In the genomic region with DNA sequence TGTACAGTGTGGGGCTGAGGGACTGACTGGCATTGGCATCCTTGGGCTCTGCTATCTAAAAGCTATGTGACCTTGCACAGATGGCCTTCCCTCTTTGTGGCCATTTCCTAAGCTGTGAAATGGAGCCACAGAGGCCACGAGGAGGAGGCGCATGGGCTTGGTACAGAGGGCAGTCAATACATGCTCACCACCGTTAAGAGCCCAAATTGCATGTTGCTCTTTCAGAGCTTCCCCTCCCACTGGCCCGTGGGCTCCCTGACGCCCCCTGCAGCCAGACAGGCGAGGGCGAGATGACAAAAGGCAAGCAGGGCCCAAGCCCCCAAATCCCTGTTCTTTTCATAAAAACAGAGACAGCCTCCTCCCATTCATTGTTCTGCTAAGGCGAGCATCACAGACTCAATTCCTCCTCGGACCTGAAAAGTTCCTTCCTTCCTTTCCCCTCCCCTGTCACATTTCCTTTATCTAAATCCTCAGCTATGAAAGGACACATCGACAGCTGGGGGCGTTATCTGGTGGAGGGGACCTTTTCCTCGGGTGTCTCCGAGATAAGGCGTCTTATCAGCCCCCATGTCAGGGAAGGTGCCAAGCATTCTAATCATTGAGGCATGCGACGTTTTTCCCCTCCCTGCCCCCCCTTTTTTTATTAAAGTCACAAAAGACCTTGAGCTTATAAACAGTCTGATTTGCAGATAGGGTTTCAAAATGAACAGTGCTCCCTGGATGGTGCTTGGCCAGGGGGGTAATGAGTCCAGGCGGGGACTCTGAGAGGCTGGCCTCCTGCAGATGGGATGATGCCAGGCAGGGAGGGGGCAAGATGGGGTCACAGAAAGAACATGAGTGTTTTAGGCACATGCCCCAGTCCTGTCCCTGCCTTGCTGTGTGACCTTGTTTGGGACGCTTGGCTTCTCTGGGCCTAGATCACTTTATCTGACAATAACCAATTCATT, we compare ENCODE assay signal across 12 cellular contexts. TPM values are rescaled to one million over a fixed set of nuclear protein-coding genes. Genes with fewer than 3 reads are reported as not detected.
A peak's percentile ranks its signal among the peaks of the same experiment; 100 is the strongest.
DNase-seq lines count a peak whose midpoint lies in the region; ATAC-seq, FAIRE-seq and TF ChIP-seq lines count a peak whose summit lies in the region.
"Had no signal": no experiment of that assay in that cellular context is flagged by ENCODE, and none has a peak within 500 bp of the region (broad histone marks: within the 10 kb centered on the region; RNA-seq: fewer than 3 reads in every experiment).

No MANE protein-coding gene starts in this region.

- DNase-seq in D721Med (ENCODE audit: insufficient read length, low spot score): no peak
- DNase-seq in HCT116 (ENCODE audit: low read depth, low spot score): no peak
- DNase-seq in brain microvascular endothelial cell: no peak
- peak; percentile 97 for DNase-seq in mesendoderm
- DNase-seq in activated T-helper 2 cell treated with anti-CD3 and anti-CD28 coated beads, Interferon-gamma antibody, Interleukin-2, Interleukin-4, amounts not matched to agents 10 μg/mL and 5 μg/mL and 100 μg/mL, durations not matched to agents 14 hours and 24 hours and 36 hours (ENCODE audit: low spot score): no peak
- DNase-seq in NCI-H2196 treated with DMSO at 0.1 percent for 48 hours (lab: John Stamatoyannopoulos, UW; ENCODE audit: unreplicated experiment): no peak
- DNase-seq: NCI-H1092 treated with DMSO at 0.1 percent for 48 hours had no signal

- TF ChIP-seq CTCF in D721Med (IDR thresholded peaks at IDR 0.05; ENCODE audit: insufficient read depth, missing control alignments) (peak; percentile 51), HCT116 (IDR thresholded peaks at IDR 0.05 in 2 of 3, conservative IDR thresholded peaks at IDR 0.05 in 1 of 3; ENCODE audit: borderline replicate concordance in 1 of 3, insufficient read depth in 1 of 3, low read depth in 2 of 3, low read length in 2 of 3) (peak; percentile 19 to 56 (median 45); a peak in 5 of 6 replicates), brain microvascular endothelial cell (IDR thresholded peaks at IDR 0.05; ENCODE audit: low read depth, low read length, missing control alignments) (peak; percentile 49)

- H3K79me2 ChIP-seq in HCT116 (ENCODE audit: insufficient read depth, low read length): no peaks in the 10 kb centered on the region
- H3K79me2 ChIP-seq in mesendoderm (ENCODE audit: control insufficient read depth, insufficient read depth, low read length): no peaks in the 10 kb centered on the region

- CTCF ChIA-PET in HCT116 (lab: Charles Lee): interaction anchor here (1.1 kb wide), 1 partner anchor 22 kb away, joined by 3 read pairs; no protein-coding TSS in a partner anchor

- H3K4ac ChIP-seq in mesendoderm (ENCODE audit: low read depth, low read length): peak overlapping the region; percentile 1

- no peaks in the 10 kb centered on the region for H3K4me1 Mint-ChIP-seq in activated T-helper 2 cell treated with anti-CD3 and anti-CD28 coated beads, Interferon-gamma antibody, Interleukin-2, Interleukin-4, amounts not matched to agents 10 μg/mL and 5 μg/mL and 100 μg/mL, durations not matched to agents 14 hours and 24 hours and 36 hours (ENCODE audit: low read depth)

- TF ChIP-seq POLR2A in HCT116 (IDR thresholded peaks at IDR 0.05; ENCODE audit: borderline replicate concordance, extremely low read depth, insufficient read depth, insufficient read length): no peak

- no peaks in the 10 kb centered on the region for H3K9me2 ChIP-seq in HCT116 (ENCODE audit: insufficient read depth)

- BruUV-seq in HCT116 (replicated peaks; lab: Mats Ljungman, UMichigan): no TSS peak

- no peak overlapping the region for H3K23ac ChIP-seq in mesendoderm (ENCODE audit: low read length)

- H3K4me1 ChIP-seq in HCT116 (ENCODE audit: control insufficient read depth in 1 of 2, insufficient read depth in 2 of 2, low read length in 2 of 2) (no peaks in the 10 kb centered on the region), mesendoderm (ENCODE audit: control insufficient read depth, low read depth, low read length) (peaks cover 44% of the 10 kb centered on the region)
- H3K4me1 ChIP-seq: suprapubic skin had no signal

- TF ChIP-seq RAD21 in HCT116 (IDR thresholded peaks at IDR 0.05; ENCODE audit: low read depth): no peak

- no peaks in the 10 kb centered on the region for H3K36me3 Mint-ChIP-seq in activated T-helper 2 cell treated with anti-CD3 and anti-CD28 coated beads, Interferon-gamma antibody, Interleukin-2, Interleukin-4, amounts not matched to agents 10 μg/mL and 5 μg/mL and 100 μg/mL, durations not matched to agents 14 hours and 24 hours and 36 hours (ENCODE audit: low read depth)

- H3K79me1 ChIP-seq in mesendoderm (ENCODE audit: low read length): peaks cover 7% of the 10 kb centered on the region

- H4K5ac ChIP-seq in mesendoderm (ENCODE audit: low read length): no peak overlapping the region

- H3K27me3 Mint-ChIP-seq in activated T-helper 2 cell treated with anti-CD3 and anti-CD28 coated beads, Interferon-gamma antibody, Interleukin-2, Interleukin-4, amounts not matched to agents 10 μg/mL and 5 μg/mL and 100 μg/mL, durations not matched to agents 14 hours and 24 hours and 36 hours (ENCODE audit: low read depth): peaks cover 6% of the 10 kb centered on the region

- H2BK5ac ChIP-seq in mesendoderm (ENCODE audit: low read length): peak overlapping the region; percentile 48

- H2AFZ ChIP-seq in HCT116 (ENCODE audit: low read depth, low read length, poor library complexity, severe bottlenecking): no peak overlapping the region

- H3K9me3 Mint-ChIP-seq in activated T-helper 2 cell treated with anti-CD3 and anti-CD28 coated beads, Interferon-gamma antibody, Interleukin-2, Interleukin-4, amounts not matched to agents 10 μg/mL and 5 μg/mL and 100 μg/mL, durations not matched to agents 14 hours and 24 hours and 36 hours: no peaks in the 10 kb centered on the region
- H3K9me3 Mint-ChIP-seq: T-helper 2 cell treated with Interferon-gamma antibody and Interleukin-4, amounts not matched to agents 5 μg/mL and 100 μg/mL, for 36 hours had no signal

- in situ Hi-C loops in brain microvascular endothelial cell (cut with HindIII; ENCODE audit: low pct_ligation_motif_present, low sequenced_read_pairs): no loop called here

- intact Hi-C loops in HCT116 (cut with micrococcal nuclease): no loop called here
- intact Hi-C loops in activated T-helper 2 cell treated with anti-CD3 and anti-CD28 coated beads, Interferon-gamma antibody, Interleukin-2, Interleukin-4, amounts not matched to agents 10 μg/mL and 5 μg/mL and 100 μg/mL, durations not matched to agents 14 hours and 24 hours and 36 hours (cut with micrococcal nuclease): no loop called here

- peak overlapping the region; percentile 67 for H3K56ac ChIP-seq in mesendoderm (ENCODE audit: low read length)

- H4K8ac ChIP-seq in mesendoderm (ENCODE audit: low read depth, low read length): no peak overlapping the region

- no peak overlapping the region for H2BK120ac ChIP-seq in mesendoderm (ENCODE audit: low read depth, low read length)

- H3K27me3 ChIP-seq in HCT116 (ENCODE audit: insufficient read depth, low read length) (no peaks in the 10 kb centered on the region), brain microvascular endothelial cell (replicated peaks) (peaks cover 3% of the 10 kb centered on the region), mesendoderm (ENCODE audit: insufficient read depth, low read length, poor library complexity) (no peaks in the 10 kb centered on the region)

- no peak overlapping the region for H3K27ac Mint-ChIP-seq in activated T-helper 2 cell treated with anti-CD3 and anti-CD28 coated beads, Interferon-gamma antibody, Interleukin-2, Interleukin-4, amounts not matched to agents 10 μg/mL and 5 μg/mL and 100 μg/mL, durations not matched to agents 14 hours and 24 hours and 36 hours
- H3K27ac Mint-ChIP-seq: T-helper 2 cell treated with Interferon-gamma antibody and Interleukin-4, amounts not matched to agents 5 μg/mL and 100 μg/mL, for 36 hours had no signal

- no peak overlapping the region for H3K4me2 ChIP-seq in HCT116 (ENCODE audit: low read length)
- H3K4me2 ChIP-seq in mesendoderm (ENCODE audit: low read length): no peak overlapping the region

- H2BK15ac ChIP-seq in mesendoderm (replicated peaks; ENCODE audit: low read depth): no peak overlapping the region

- H3K9ac ChIP-seq in HCT116 (ENCODE audit: low read length) (no peak overlapping the region), mesendoderm (ENCODE audit: low read length) (peak overlapping the region; percentile 54)

- peak overlapping the region; percentile 19 for H2AK5ac ChIP-seq in mesendoderm (ENCODE audit: low read length)

- peak overlapping the region; percentile 18 for H3K18ac ChIP-seq in mesendoderm (ENCODE audit: low read length)

- no peak overlapping the region for H3K27ac ChIP-seq in HCT116 (ENCODE audit: low read depth, low read length)
- H3K27ac ChIP-seq in brain microvascular endothelial cell: no peak overlapping the region
- peak overlapping the region; percentile 47 for H3K27ac ChIP-seq in mesendoderm (ENCODE audit: low read depth, low read length)
- H3K27ac ChIP-seq: skin epidermis, suprapubic skin had no signal

- RAD21 ChIA-PET in HCT116 (lab: Charles Lee; ENCODE audit: low non-redundant PET in 1 of 2, low total read pairs in 2 of 2, uncharacterized antibody in 2 of 2, unreplicated experiment in 2 of 2): no interaction called here

- peak; percentile 72 for ATAC-seq in HCT116
- ATAC-seq in GM18502 (IDR thresholded peaks at IDR 0.05; ENCODE audit: poor library complexity, unreplicated experiment): no peak
- no peak for ATAC-seq in HG03039 (IDR thresholded peaks at IDR 0.05; ENCODE audit: unreplicated experiment)

- H3K4me3 ChIP-seq in HCT116 (replicated peaks in 1 of 2; ENCODE audit: low read depth in 1 of 2, low read length in 2 of 2) (no peak overlapping the region), brain microvascular endothelial cell (ENCODE audit: low read depth, low read length) (no peak overlapping the region), mesendoderm (ENCODE audit: low read length) (no peak overlapping the region)
- H3K4me3 ChIP-seq: skin epidermis, suprapubic skin had no signal

- FAIRE-seq in D721Med (lab: Jason Lieb, UNC): no peak

- WGBS in mesendoderm (ENCODE audit: extremely low coverage, insufficient coverage, low lambda C conversion rate): no CpG with 5 or more reads among the region's 18 CpGs

- H3K9me3 ChIP-seq in HCT116 (ENCODE audit: control insufficient read depth in 1 of 2, insufficient read depth in 1 of 2, low read depth in 1 of 2, low read length in 2 of 2): no peaks in the 10 kb centered on the region
- H3K9me3 ChIP-seq: suprapubic skin had no signal

- no peaks in the 10 kb centered on the region for H3K36me3 ChIP-seq in HCT116 (ENCODE audit: control insufficient read depth in 1 of 2, insufficient read depth in 2 of 2, low read length in 2 of 2)
- H3K36me3 ChIP-seq in brain microvascular endothelial cell (replicated peaks): no peaks in the 10 kb centered on the region
- no peaks in the 10 kb centered on the region for H3K36me3 ChIP-seq in mesendoderm (ENCODE audit: control insufficient read depth, insufficient read depth, low read length)
- H3K36me3 ChIP-seq: suprapubic skin had no signal

- H4K20me1 ChIP-seq in HCT116 (ENCODE audit: insufficient read depth): no peaks in the 10 kb centered on the region

- POLR2A ChIA-PET in HCT116 (lab: Charles Lee): interaction anchor here (0.7 kb wide), 1 partner anchor 15 kb away, joined by 3 read pairs; no protein-coding TSS in a partner anchor

- no peak overlapping the region for H3K4me3 Mint-ChIP-seq in activated T-helper 2 cell treated with anti-CD3 and anti-CD28 coated beads, Interferon-gamma antibody, Interleukin-2, Interleukin-4, amounts not matched to agents 10 μg/mL and 5 μg/mL and 100 μg/mL, durations not matched to agents 14 hours and 24 hours and 36 hours (ENCODE audit: low read depth)
- H3K4me3 Mint-ChIP-seq: T-helper 2 cell treated with Interferon-gamma antibody and Interleukin-4, amounts not matched to agents 5 μg/mL and 100 μg/mL, for 36 hours had no signal

RNA-seq across cellular contexts. Expression of gene FAM222A, which starts 26.4 kb away (rescaled TPM):
- 3.7 TPM for total RNA-seq in HCT116 (2021; ENCODE audit: unreplicated experiment)
- 1.0 and 1.8 TPM in 2 replicates for polyA plus RNA-seq in HCT116 (2012)
- 5.4 TPM for polyA plus RNA-seq in mesendoderm (2013, experiment 1 of 2)
- 4.8 TPM for polyA plus RNA-seq in mesendoderm (2013, experiment 2 of 2)
- 1.4 and 1.6 TPM in 2 replicates for total RNA-seq in activated T-helper 2 cell treated with anti-CD3 and anti-CD28 coated beads, Interferon-gamma antibody, Interleukin-2, Interleukin-4, amounts not matched to agents 10 μg/mL and 5 μg/mL and 100 μg/mL, durations not matched to agents 14 hours and 24 hours and 36 hours
